Comparison of ENCODE assay signal across 8 cellular contexts in the genomic region with DNA sequence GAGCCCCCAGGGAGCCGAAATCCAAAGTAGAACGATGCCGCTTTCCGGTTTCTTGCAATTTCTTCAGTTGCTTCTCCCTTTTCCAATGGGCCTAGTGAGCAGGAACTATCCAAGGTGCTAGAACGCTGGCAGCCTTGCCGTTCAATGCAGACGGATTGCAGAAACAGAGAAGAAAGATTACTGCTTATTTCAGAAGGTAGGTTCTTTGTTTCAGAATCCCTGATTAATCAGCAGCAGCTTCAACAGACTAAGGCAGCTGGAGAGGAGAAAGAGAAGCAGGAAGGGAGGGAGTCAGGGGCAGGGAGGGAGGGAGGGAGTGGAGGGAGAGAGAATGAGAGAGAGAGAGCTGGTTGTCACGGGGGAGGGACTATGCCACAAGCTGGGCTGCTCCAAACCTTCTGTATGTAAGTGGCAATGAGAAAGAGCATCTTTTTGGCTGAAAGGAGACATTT. TPM values are rescaled to one million over a fixed set of nuclear protein-coding genes. Genes with fewer than 3 reads are reported as not detected.
DNase-seq lines count a peak whose midpoint lies in the region; ATAC-seq, FAIRE-seq and TF ChIP-seq lines count a peak whose summit lies in the region.

No MANE protein-coding gene starts in this region.

- no peak overlapping the region for H2AK5ac ChIP-seq in H1 (ENCODE audit: low read depth, low read length)

- peak; percentile 1 to 38 for DNase-seq in A549 (ENCODE audit: low read depth in 1 of 2, low spot score in 1 of 2)
- DNase-seq in HS-5 (ENCODE audit: low read depth): peak; percentile 4
- DNase-seq in NCI-H82 treated with DMSO at 0.1 percent for 48 hours (lab: John Stamatoyannopoulos, UW; ENCODE audit: unreplicated experiment): peak; percentile 19
- DNase-seq in H1 (ENCODE audit: low read depth in 1 of 2, low spot score in 2 of 2): peak; percentile 10 to 65
- DNase-seq in coronary artery (ENCODE audit: low spot score): no peak
- no peak for DNase-seq in T-helper 1 cell

- no peak for TF ChIP-seq POLR2A in A549 (IDR thresholded peaks at IDR 0.05; ENCODE audit: low read length)
- no peak for TF ChIP-seq POLR2A in H1 (IDR thresholded peaks at IDR 0.05; ENCODE audit: control extremely low read depth in 1 of 2, low read depth in 2 of 2, low read length in 2 of 2)

- POLR2A ChIA-PET in A549 (lab: Yijun Ruan, JAX): no interaction called here
- POLR2A ChIA-PET in H1 (lab: Charles Lee; ENCODE audit: partially characterized antibody): no interaction called here

- H3K4me2 ChIP-seq in A549 (no peak overlapping the region), H1 (ENCODE audit: insufficient read depth in 1 of 2, low read depth in 2 of 2, low read length in 2 of 2) (peak overlapping the region; percentile 18 to 62; a peak in 3 of 4 replicates), parathyroid adenoma (ENCODE audit: low read length) (no peak overlapping the region)

- no peak overlapping the region for H2BK5ac ChIP-seq in H1 (ENCODE audit: low read depth, low read length)

- no peak overlapping the region for H2BK120ac ChIP-seq in H1 (replicated peaks; ENCODE audit: low read depth, low read length)

- no peak overlapping the region for H3K4ac ChIP-seq in H1 (replicated peaks; ENCODE audit: insufficient read length, low read depth, low read length)

- H3K27ac ChIP-seq in A549: no peak overlapping the region
- no peak overlapping the region for H3K27ac ChIP-seq in H1 (ENCODE audit: low read depth, low read length)
- no peak overlapping the region for H3K27ac ChIP-seq in parathyroid adenoma
- H3K27ac ChIP-seq in coronary artery: no peak overlapping the region

- no peak overlapping the region for H4K5ac ChIP-seq in H1 (ENCODE audit: insufficient read length, low read depth, low read length)

- H3K4me3 ChIP-seq in A549 (no peak overlapping the region), H1 (ENCODE audit: extremely low read depth in 1 of 4, insufficient read depth in 2 of 4, low read depth in 3 of 4, low read length in 4 of 4) (peak overlapping the region in 1 of 4 experiments; percentile 44; a peak in 2 of 8 replicates), parathyroid adenoma (ENCODE audit: low read depth, low read length) (no peak overlapping the region), coronary artery (no peak overlapping the region)

- 14% methylated on average over 8 of the region's 8 CpGs for WGBS in A549 (ENCODE audit: missing lambda C conversion rate)
- WGBS in H1 (ENCODE audit: extremely low coverage in 1 of 2, insufficient coverage in 1 of 2, insufficient read length in 1 of 2, insufficient replicate concordance in 2 of 2, low coverage in 1 of 2, low lambda C conversion rate in 2 of 2, missing lambda C conversion rate in 1 of 2), 2 experiments: 18% methylated on average over 7 of the region's 8 CpGs; no CpG with 5 or more reads in 1 of the 2 experiments

- H3K27me3 ChIP-seq in H1 (replicated peaks in 1 of 4; ENCODE audit: control insufficient read depth in 3 of 4, extremely low read depth in 1 of 4, insufficient read depth in 3 of 4, low read length in 3 of 4): no peaks in the 10 kb centered on the region
- no peaks in the 10 kb centered on the region for H3K27me3 ChIP-seq in parathyroid adenoma (ENCODE audit: control insufficient read depth, insufficient read depth, low read length)

- peak; percentile 68 to 70; a peak in 4 of 6 replicates for ATAC-seq in A549
- ATAC-seq in GM18511 (IDR thresholded peaks at IDR 0.05; ENCODE audit: unreplicated experiment): no peak

- no peak overlapping the region for H2BK15ac ChIP-seq in H1 (ENCODE audit: low read length)

- no peak overlapping the region for H4K91ac ChIP-seq in H1 (replicated peaks; ENCODE audit: insufficient read length, low read length)

- no peak overlapping the region for H2BK12ac ChIP-seq in H1 (ENCODE audit: low read depth, low read length)

- CTCF ChIA-PET in A549 (lab: Yijun Ruan, JAX): interaction anchor here (1.4 kb wide), 1 partner anchor 261 kb away, joined by 4 read pairs; no protein-coding TSS in a partner anchor
- CTCF ChIA-PET in H1 (lab: Charles Lee; ENCODE audit: partially characterized antibody): interaction anchor here (0.7 kb wide), 1 partner anchor 21 kb away, joined by 4 read pairs; no protein-coding TSS in a partner anchor

- TF ChIP-seq CTCF in A549 (IDR thresholded peaks at IDR 0.05) (no peak), H1 (IDR thresholded peaks at IDR 0.05; ENCODE audit: control extremely low read depth in 1 of 3, insufficient read depth in 1 of 3, low read depth in 1 of 3, low read length in 3 of 3) (no peak), parathyroid adenoma (IDR thresholded peaks at IDR 0.05) (no peak), coronary artery (IDR thresholded peaks at IDR 0.05) (no peak)

- TF ChIP-seq RAD21 in A549 (conservative IDR thresholded peaks at IDR 0.05 in 1 of 2, IDR thresholded peaks at IDR 0.05 in 1 of 2) (no peak), H1 (IDR thresholded peaks at IDR 0.05 in 1 of 2, conservative IDR thresholded peaks at IDR 0.05 in 1 of 2; ENCODE audit: low read depth in 2 of 2, low read length in 2 of 2) (0 out of 4 replicates have a peak, but pooled peaks have one; percentile 9 to 14)

- H3K79me2 ChIP-seq in H1 (ENCODE audit: control insufficient read depth in 1 of 2, insufficient read depth in 2 of 2, low read length in 2 of 2) (no peaks in the 10 kb centered on the region), parathyroid adenoma (no peaks in the 10 kb centered on the region)

- H3K9me3 ChIP-seq in A549 (no peaks in the 10 kb centered on the region), H1 (ENCODE audit: insufficient read depth in 2 of 2, low read depth in 1 of 2, low read length in 1 of 2) (no peaks in the 10 kb centered on the region), parathyroid adenoma (ENCODE audit: control insufficient read depth, low read length) (no peaks in the 10 kb centered on the region)

- H3K23ac ChIP-seq in H1 (ENCODE audit: insufficient read length): no peak overlapping the region

- H3K4me1 ChIP-seq in A549 (no peaks in the 10 kb centered on the region), H1 (replicated peaks in 1 of 4; ENCODE audit: control insufficient read depth in 3 of 4, insufficient read depth in 4 of 4, low read length in 3 of 4) (no peaks in the 10 kb centered on the region), parathyroid adenoma (no peaks in the 10 kb centered on the region)

- H3K18ac ChIP-seq in H1 (ENCODE audit: extremely low read depth, low read length): no peak overlapping the region

- H3K36me3 ChIP-seq in H1 (ENCODE audit: control insufficient read depth in 2 of 4, insufficient read depth in 4 of 4, low read length in 3 of 4): no peaks in the 10 kb centered on the region
- H3K36me3 ChIP-seq in parathyroid adenoma (ENCODE audit: control insufficient read depth, insufficient read depth, low read length): no peaks in the 10 kb centered on the region

- no peaks in the 10 kb centered on the region for H3K79me1 ChIP-seq in H1 (ENCODE audit: low read depth, low read length)

- FAIRE-seq in A549 (lab: Jason Lieb, UNC) (no peak), H1 (lab: Jason Lieb, UNC) (peak; percentile 58)

- H3K9ac ChIP-seq in H1 (replicated peaks in 1 of 4; ENCODE audit: extremely low read depth in 1 of 4, low read depth in 3 of 4, low read length in 3 of 4) (no peak overlapping the region), parathyroid adenoma (no peak overlapping the region)

- no peak overlapping the region for H3K56ac ChIP-seq in H1 (replicated peaks; ENCODE audit: insufficient read length, low read depth, low read length)

- H4K8ac ChIP-seq in H1 (ENCODE audit: extremely low read depth, insufficient read depth, low read length): no peak overlapping the region

- no peak overlapping the region for H2BK20ac ChIP-seq in H1 (ENCODE audit: low read length)

- H2AFZ ChIP-seq in H1 (ENCODE audit: low read length) (no peak overlapping the region), parathyroid adenoma (peak overlapping the region; percentile 69)

- TF ChIP-seq EP300 in A549 (IDR thresholded peaks at IDR 0.05) (no peak), H1 (IDR thresholded peaks at IDR 0.05; ENCODE audit: borderline replicate concordance in 1 of 2, low read depth in 2 of 2, low read length in 2 of 2) (no peak)

- H4K20me1 ChIP-seq in H1 (replicated peaks in 1 of 2; ENCODE audit: control insufficient read depth in 1 of 2, insufficient read depth in 2 of 2, low read length in 2 of 2): no peaks in the 10 kb centered on the region

- no peak overlapping the region for H3K14ac ChIP-seq in H1 (ENCODE audit: insufficient read length)

- no peaks in the 10 kb centered on the region for H3K23me2 ChIP-seq in H1 (ENCODE audit: low read depth, low read length)

TF ChIP-seq in A549, 52 proteins besides CTCF, POLR2A, EP300 and RAD21 (continues in another document):
- TF ChIP-seq EHMT2 (IDR thresholded peaks at IDR 0.05; ENCODE audit: low read depth): peak; percentile 36; the same call in 1 of the 2 replicates

TF ChIP-seq in H1, 55 proteins besides CTCF, POLR2A, EP300 and RAD21:
- TF ChIP-seq SIN3A (conservative IDR thresholded peaks at IDR 0.05 in 1 of 2, IDR thresholded peaks at IDR 0.05 in 1 of 2; ENCODE audit: low read depth in 1 of 2, low read length in 2 of 2) (peak; percentile 50 to 60; a peak in 1 of 4 replicates), POU5F1 (IDR thresholded peaks at IDR 0.05; ENCODE audit: low read depth, low read length) (no peak), BACH1 (IDR thresholded peaks at IDR 0.05; ENCODE audit: low read length) (no peak), HDAC2 (IDR thresholded peaks at IDR 0.05; ENCODE audit: borderline replicate concordance in 1 of 2, low read depth in 2 of 2, low read length in 2 of 2) (0 out of 4 replicates have a peak, but pooled peaks of 1 of the 2 experiments have one; percentile 54), SUZ12 (IDR thresholded peaks at IDR 0.05; ENCODE audit: low read length) (no peak)
TF ChIP-seq in H1: peak in this region for 2.

RNA-seq across cellular contexts. Expression of a gene that starts 0.6 kb away (rescaled TPM):
- polyA plus RNA-seq in A549 (2011; rRNA removed) (not detected in 2 replicates), A549 (2017; fragmentation: RNase III; extraction: RNeasy Plus Mini Kit Qiagen cat#74134 plus additional on column Dnase treatment) (0.01 to 0.03 TPM in 2 of 3 replicates, not detected in the other), H1 (2011; rRNA removed) (not detected in 2 replicates)
- polyA plus RNA-seq in A549 (2012; cell fraction: cytosol; rRNA removed): not detected in 2 replicates
- polyA plus RNA-seq in A549 (2012; cell fraction: nucleus; rRNA removed): not detected in 2 replicates
- polyA minus RNA-seq in A549 (2011; rRNA and poly(A)+ RNA removed): not detected in 2 replicates
- total RNA-seq in H1 (2021; fragmentation: NEBNext Ultra II Directional; extraction: Animal tissue kit (Norgen Biotek cat#: 25700)): not detected in 2 replicates
- not detected for polyA plus RNA-seq in H1 (2011; cell fraction: cytosol; rRNA removed)
- not detected for polyA plus RNA-seq in H1 (2011; cell fraction: nucleus; rRNA removed)
- not detected in 4 replicates for polyA plus RNA-seq in H1 (2012, experiment 1 of 2)
- polyA plus RNA-seq in H1 (2012, experiment 2 of 2): not detected
- not detected for polyA plus RNA-seq in H1 (2013, experiment 1 of 2)
- not detected for polyA plus RNA-seq in H1 (2013, experiment 2 of 2)
- polyA minus RNA-seq in H1 (2011; rRNA and poly(A)+ RNA removed): not detected in 2 replicates
- not detected for polyA minus RNA-seq in H1 (2011; cell fraction: cytosol; rRNA and poly(A)+ RNA removed)
- polyA minus RNA-seq in H1 (2011; cell fraction: nucleus; rRNA and poly(A)+ RNA removed): not detected

Comparison
In these comparisons a context has a peak if more than half of its experiments do, and no peak if none do; other contexts are left out.
1. DNase-seq: peak in A549 (2 of 2), HS-5 (single experiment), NCI-H82 treated with DMSO at 0.1 percent for 48 hours (single experiment) and H1 (2 of 2); none in coronary artery (single experiment) and T-helper 1 cell (0 of 5).
2. H3K4me2 ChIP-seq: peak in H1 (2 of 2); none in A549 (single experiment) and parathyroid adenoma (single experiment).